In the genomic region with DNA sequence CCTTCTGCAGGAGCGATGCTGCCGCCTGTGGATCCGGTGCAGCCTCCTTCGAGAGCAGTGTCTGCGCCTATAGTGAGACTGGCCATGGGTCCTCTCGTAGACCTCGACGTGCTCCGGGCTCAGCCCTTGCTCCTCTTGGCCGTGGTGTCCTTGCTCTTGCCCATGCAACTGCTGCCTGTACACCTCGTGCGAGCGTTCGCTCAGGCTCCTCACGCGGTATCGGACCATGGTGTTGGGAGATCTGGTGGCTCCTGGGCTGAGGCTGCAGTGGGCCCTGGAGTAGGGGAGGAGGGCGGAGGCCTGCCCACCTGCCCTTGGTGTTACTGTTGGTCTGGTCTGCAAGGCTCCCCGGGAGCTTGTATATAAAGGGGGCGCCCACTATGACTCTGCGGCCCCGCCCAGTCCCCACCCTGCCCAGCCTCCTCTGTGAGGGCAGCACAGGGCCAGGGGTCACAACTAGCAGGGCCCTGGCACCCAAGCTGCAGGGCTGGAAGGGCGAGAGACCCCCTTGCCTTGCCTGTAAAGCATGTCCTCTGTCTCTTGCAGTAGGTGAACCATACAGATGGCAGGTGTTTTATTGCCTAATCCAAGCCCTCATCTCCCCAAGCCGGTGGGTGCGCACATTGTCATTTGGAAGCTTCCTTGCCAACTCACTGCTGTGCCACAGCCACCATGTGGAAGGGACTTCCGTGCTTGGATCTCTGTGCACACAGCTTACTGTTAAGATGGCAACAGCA, we compare ENCODE assay signal across 1 cellular context.
A peak's percentile ranks its signal among the peaks of the same experiment; 100 is the strongest.
TF ChIP-seq lines count a peak whose summit lies in the region.

TSS of gene PRM2 (minus strand) at position 338 of the 737 bp plus-strand sequence. CDS start at position 228, 110 bp downstream.

TF ChIP-seq in HepG2, 621 proteins besides CTCF, POLR2A, EP300 and RAD21 (continued from another document and continues in another):
- TF ChIP-seq HDAC1 (CRISPR knock-in tag; IDR thresholded peaks at IDR 0.05) = no peak
- no peak for TF ChIP-seq HMG20A (CRISPR knock-in tag; IDR thresholded peaks at IDR 0.05; ENCODE audit: borderline replicate concordance)
- no peak for TF ChIP-seq ZNF550 (CRISPR knock-in tag; IDR thresholded peaks at IDR 0.05; ENCODE audit: borderline replicate concordance)
- TF ChIP-seq NR2F6 (IDR thresholded peaks at IDR 0.05) = no peak
- TF ChIP-seq NR2F6 (CRISPR knock-in tag; IDR thresholded peaks at IDR 0.05) = no peak
- TF ChIP-seq ARNT (IDR thresholded peaks at IDR 0.05) = no peak
- TF ChIP-seq BRCA1 (CRISPR knock-in tag; IDR thresholded peaks at IDR 0.05) = no peak
- no peak; the same call in 1 of the 2 replicates for TF ChIP-seq NFKB2 (CRISPR knock-in tag; IDR thresholded peaks at IDR 0.05; ENCODE audit: borderline replicate concordance)
- 0 out of 2 replicates have a peak, but pooled peaks have one; percentile 20 for TF ChIP-seq ZNF567 (CRISPR knock-in tag; IDR thresholded peaks at IDR 0.05; ENCODE audit: borderline replicate concordance)
- TF ChIP-seq THAP11 (CRISPR knock-in tag; IDR thresholded peaks at IDR 0.05) = no peak
- TF ChIP-seq ZNF18 (CRISPR knock-in tag; IDR thresholded peaks at IDR 0.05; ENCODE audit: insufficient replicate concordance) = no peak
- TF ChIP-seq, protein P1, sequence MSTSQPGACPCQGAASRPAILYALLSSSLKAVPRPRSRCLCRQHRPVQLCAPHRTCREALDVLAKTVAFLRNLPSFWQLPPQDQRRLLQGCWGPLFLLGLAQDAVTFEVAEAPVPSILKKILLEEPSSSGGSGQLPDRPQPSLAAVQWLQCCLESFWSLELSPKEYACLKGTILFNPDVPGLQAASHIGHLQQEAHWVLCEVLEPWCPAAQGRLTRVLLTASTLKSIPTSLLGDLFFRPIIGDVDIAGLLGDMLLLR (CRISPR knock-in tag; IDR thresholded peaks at IDR 0.05) = no peak
- TF ChIP-seq, protein P2, sequence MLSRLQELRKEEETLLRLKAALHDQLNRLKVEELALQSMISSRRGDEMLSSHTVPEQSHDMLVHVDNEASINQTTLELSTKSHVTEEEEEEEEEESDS (CRISPR knock-in tag; IDR thresholded peaks at IDR 0.05; ENCODE audit: borderline replicate concordance) = no peak
- no peak for TF ChIP-seq ZFP37 (CRISPR knock-in tag; IDR thresholded peaks at IDR 0.05; ENCODE audit: borderline replicate concordance)
- TF ChIP-seq GLMP (CRISPR knock-in tag; IDR thresholded peaks at IDR 0.05; ENCODE audit: borderline replicate concordance) = no peak
- no peak for TF ChIP-seq GZF1 (CRISPR knock-in tag; IDR thresholded peaks at IDR 0.05)
- TF ChIP-seq, protein P3, sequence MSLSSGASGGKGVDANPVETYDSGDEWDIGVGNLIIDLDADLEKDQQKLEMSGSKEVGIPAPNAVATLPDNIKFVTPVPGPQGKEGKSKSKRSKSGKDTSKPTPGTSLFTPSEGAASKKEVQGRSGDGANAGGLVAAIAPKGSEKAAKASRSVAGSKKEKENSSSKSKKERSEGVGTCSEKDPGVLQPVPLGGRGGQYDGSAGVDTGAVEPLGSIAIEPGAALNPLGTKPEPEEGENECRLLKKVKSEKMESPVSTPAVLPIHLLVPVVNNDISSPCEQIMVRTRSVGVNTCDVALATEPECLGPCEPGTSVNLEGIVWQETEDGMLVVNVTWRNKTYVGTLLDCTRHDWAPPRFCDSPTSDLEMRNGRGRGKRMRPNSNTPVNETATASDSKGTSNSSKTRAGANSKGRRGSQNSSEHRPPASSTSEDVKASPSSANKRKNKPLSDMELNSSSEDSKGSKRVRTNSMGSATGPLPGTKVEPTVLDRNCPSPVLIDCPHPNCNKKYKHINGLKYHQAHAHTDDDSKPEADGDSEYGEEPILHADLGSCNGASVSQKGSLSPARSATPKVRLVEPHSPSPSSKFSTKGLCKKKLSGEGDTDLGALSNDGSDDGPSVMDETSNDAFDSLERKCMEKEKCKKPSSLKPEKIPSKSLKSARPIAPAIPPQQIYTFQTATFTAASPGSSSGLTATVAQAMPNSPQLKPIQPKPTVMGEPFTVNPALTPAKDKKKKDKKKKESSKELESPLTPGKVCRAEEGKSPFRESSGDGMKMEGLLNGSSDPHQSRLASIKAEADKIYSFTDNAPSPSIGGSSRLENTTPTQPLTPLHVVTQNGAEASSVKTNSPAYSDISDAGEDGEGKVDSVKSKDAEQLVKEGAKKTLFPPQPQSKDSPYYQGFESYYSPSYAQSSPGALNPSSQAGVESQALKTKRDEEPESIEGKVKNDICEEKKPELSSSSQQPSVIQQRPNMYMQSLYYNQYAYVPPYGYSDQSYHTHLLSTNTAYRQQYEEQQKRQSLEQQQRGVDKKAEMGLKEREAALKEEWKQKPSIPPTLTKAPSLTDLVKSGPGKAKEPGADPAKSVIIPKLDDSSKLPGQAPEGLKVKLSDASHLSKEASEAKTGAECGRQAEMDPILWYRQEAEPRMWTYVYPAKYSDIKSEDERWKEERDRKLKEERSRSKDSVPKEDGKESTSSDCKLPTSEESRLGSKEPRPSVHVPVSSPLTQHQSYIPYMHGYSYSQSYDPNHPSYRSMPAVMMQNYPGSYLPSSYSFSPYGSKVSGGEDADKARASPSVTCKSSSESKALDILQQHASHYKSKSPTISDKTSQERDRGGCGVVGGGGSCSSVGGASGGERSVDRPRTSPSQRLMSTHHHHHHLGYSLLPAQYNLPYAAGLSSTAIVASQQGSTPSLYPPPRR (CRISPR knock-in tag; IDR thresholded peaks at IDR 0.05; ENCODE audit: borderline replicate concordance) = no peak
- no peak for TF ChIP-seq YY1 (IDR thresholded peaks at IDR 0.05; ENCODE audit: insufficient read depth, insufficient replicate concordance, low read depth, low read length)
- TF ChIP-seq ZKSCAN1 (IDR thresholded peaks at IDR 0.05; ENCODE audit: low read length) = no peak
- 0 out of 2 replicates have a peak, but pooled peaks have one; percentile 15 for TF ChIP-seq ETV5 (CRISPR knock-in tag; IDR thresholded peaks at IDR 0.05; ENCODE audit: borderline replicate concordance)
- TF ChIP-seq ZNF10 (CRISPR knock-in tag; IDR thresholded peaks at IDR 0.05; ENCODE audit: borderline replicate concordance, low read depth) = no peak
- no peak for TF ChIP-seq SUZ12 (IDR thresholded peaks at IDR 0.05; ENCODE audit: low read depth, low read length)
- no peak for TF ChIP-seq ZNF205 (CRISPR knock-in tag; IDR thresholded peaks at IDR 0.05)
- TF ChIP-seq ZNF33B (CRISPR knock-in tag; IDR thresholded peaks at IDR 0.05) = no peak
- TF ChIP-seq, protein P4, sequence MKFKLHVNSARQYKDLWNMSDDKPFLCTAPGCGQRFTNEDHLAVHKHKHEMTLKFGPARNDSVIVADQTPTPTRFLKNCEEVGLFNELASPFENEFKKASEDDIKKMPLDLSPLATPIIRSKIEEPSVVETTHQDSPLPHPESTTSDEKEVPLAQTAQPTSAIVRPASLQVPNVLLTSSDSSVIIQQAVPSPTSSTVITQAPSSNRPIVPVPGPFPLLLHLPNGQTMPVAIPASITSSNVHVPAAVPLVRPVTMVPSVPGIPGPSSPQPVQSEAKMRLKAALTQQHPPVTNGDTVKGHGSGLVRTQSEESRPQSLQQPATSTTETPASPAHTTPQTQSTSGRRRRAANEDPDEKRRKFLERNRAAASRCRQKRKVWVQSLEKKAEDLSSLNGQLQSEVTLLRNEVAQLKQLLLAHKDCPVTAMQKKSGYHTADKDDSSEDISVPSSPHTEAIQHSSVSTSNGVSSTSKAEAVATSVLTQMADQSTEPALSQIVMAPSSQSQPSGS (CRISPR knock-in tag; IDR thresholded peaks at IDR 0.05) = no peak
- TF ChIP-seq ZNF225 (CRISPR knock-in tag; IDR thresholded peaks at IDR 0.05) = 0 out of 2 replicates have a peak, but pooled peaks have one; percentile 36
- TF ChIP-seq, protein P5, sequence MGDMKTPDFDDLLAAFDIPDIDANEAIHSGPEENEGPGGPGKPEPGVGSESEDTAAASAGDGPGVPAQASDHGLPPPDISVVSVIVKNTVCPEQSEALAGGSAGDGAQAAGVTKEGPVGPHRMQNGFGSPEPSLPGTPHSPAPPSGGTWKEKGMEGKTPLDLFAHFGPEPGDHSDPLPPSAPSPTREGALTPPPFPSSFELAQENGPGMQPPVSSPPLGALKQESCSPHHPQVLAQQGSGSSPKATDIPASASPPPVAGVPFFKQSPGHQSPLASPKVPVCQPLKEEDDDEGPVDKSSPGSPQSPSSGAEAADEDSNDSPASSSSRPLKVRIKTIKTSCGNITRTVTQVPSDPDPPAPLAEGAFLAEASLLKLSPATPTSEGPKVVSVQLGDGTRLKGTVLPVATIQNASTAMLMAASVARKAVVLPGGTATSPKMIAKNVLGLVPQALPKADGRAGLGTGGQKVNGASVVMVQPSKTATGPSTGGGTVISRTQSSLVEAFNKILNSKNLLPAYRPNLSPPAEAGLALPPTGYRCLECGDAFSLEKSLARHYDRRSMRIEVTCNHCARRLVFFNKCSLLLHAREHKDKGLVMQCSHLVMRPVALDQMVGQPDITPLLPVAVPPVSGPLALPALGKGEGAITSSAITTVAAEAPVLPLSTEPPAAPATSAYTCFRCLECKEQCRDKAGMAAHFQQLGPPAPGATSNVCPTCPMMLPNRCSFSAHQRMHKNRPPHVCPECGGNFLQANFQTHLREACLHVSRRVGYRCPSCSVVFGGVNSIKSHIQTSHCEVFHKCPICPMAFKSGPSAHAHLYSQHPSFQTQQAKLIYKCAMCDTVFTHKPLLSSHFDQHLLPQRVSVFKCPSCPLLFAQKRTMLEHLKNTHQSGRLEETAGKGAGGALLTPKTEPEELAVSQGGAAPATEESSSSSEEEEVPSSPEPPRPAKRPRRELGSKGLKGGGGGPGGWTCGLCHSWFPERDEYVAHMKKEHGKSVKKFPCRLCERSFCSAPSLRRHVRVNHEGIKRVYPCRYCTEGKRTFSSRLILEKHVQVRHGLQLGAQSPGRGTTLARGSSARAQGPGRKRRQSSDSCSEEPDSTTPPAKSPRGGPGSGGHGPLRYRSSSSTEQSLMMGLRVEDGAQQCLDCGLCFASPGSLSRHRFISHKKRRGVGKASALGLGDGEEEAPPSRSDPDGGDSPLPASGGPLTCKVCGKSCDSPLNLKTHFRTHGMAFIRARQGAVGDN (CRISPR knock-in tag; IDR thresholded peaks at IDR 0.05) = peak; percentile 36; the same call in 1 of the 2 replicates
- no peak for TF ChIP-seq TBX3 (IDR thresholded peaks at IDR 0.05; ENCODE audit: borderline replicate concordance)
- TF ChIP-seq EZH2 (conservative IDR thresholded peaks at IDR 0.05; ENCODE audit: low read depth, low read length) = no peak
- no peak for TF ChIP-seq IKZF4 (CRISPR knock-in tag; IDR thresholded peaks at IDR 0.05; ENCODE audit: borderline replicate concordance, low read depth, not compliant biosample characterization)
- TF ChIP-seq ZNF776 (CRISPR knock-in tag; IDR thresholded peaks at IDR 0.05) = no peak
- TF ChIP-seq ZNF383 (CRISPR knock-in tag; IDR thresholded peaks at IDR 0.05; ENCODE audit: borderline replicate concordance) = no peak
- TF ChIP-seq TOPORS (CRISPR knock-in tag; IDR thresholded peaks at IDR 0.05) = no peak
- TF ChIP-seq, protein P6, sequence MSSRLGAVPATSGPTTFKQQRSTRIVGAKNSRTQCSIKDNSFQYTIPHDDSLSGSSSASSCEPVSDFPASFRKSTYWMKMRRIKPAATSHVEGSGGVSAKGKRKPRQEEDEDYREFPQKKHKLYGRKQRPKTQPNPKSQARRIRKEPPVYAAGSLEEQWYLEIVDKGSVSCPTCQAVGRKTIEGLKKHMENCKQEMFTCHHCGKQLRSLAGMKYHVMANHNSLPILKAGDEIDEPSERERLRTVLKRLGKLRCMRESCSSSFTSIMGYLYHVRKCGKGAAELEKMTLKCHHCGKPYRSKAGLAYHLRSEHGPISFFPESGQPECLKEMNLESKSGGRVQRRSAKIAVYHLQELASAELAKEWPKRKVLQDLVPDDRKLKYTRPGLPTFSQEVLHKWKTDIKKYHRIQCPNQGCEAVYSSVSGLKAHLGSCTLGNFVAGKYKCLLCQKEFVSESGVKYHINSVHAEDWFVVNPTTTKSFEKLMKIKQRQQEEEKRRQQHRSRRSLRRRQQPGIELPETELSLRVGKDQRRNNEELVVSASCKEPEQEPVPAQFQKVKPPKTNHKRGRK (CRISPR knock-in tag; IDR thresholded peaks at IDR 0.05) = no peak
- no peak for TF ChIP-seq STAG1 (CRISPR knock-in tag; IDR thresholded peaks at IDR 0.05)
- no peak for TF ChIP-seq ZNF891 (CRISPR knock-in tag; IDR thresholded peaks at IDR 0.05)
- TF ChIP-seq ZNF777 (CRISPR knock-in tag; IDR thresholded peaks at IDR 0.05) = no peak
- TF ChIP-seq ZNF292 (CRISPR knock-in tag; IDR thresholded peaks at IDR 0.05; ENCODE audit: borderline replicate concordance, low read depth) = 0 out of 2 replicates have a peak, but pooled peaks have one; percentile 22
- TF ChIP-seq TCF7 (IDR thresholded peaks at IDR 0.05; ENCODE audit: low read depth) = no peak
- TF ChIP-seq SRSF9 (IDR thresholded peaks at IDR 0.05; ENCODE audit: borderline replicate concordance, insufficient read depth, low read depth, low read length, poor library complexity, severe bottlenecking) = no peak
- no peak for TF ChIP-seq MIXL1 (CRISPR knock-in tag; IDR thresholded peaks at IDR 0.05)
- TF ChIP-seq TCF7L2 (IDR thresholded peaks at IDR 0.05; ENCODE audit: low read depth, low read length) = no peak
- TF ChIP-seq ZBTB3 (CRISPR knock-in tag; IDR thresholded peaks at IDR 0.05; ENCODE audit: borderline replicate concordance, low read depth) = no peak
- no peak for TF ChIP-seq KLF11 (CRISPR knock-in tag; IDR thresholded peaks at IDR 0.05)
- TF ChIP-seq NONO (IDR thresholded peaks at IDR 0.05) = no peak
- TF ChIP-seq NONO (CRISPR knock-in tag; conservative IDR thresholded peaks at IDR 0.05) = no peak
- no peak for TF ChIP-seq RFX1 (IDR thresholded peaks at IDR 0.05)
- TF ChIP-seq HNRNPH1 (optimal IDR thresholded peaks at IDR 0.05; ENCODE audit: low read depth, low read length) = no peak
- no peak for TF ChIP-seq SKI (IDR thresholded peaks at IDR 0.05; ENCODE audit: partially characterized antibody)
- no peak for TF ChIP-seq TEF (CRISPR knock-in tag; IDR thresholded peaks at IDR 0.05)
- no peak for TF ChIP-seq ZNF121 (CRISPR knock-in tag; IDR thresholded peaks at IDR 0.05)
- no peak for TF ChIP-seq CBX1 (IDR thresholded peaks at IDR 0.05; ENCODE audit: low read depth)
